In the genomic region with DNA sequence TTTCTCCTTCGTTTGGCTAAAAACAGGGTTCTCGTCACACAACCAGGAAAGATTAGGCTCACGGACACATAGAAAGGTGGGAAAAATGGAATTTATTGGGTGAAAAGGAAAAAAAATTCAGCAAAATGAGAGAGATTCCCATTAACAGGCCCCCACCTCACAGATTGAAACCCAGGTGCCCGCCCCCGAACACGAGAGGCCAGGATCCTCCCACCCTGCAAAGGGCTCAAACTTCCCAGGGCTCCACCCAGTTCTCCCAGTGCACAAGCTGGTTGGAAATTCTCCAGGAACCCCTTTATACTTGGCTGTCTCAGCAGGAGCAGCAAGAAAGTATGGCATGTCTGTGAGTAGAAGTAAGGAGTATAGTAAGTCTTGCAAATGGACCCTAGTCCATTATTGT, we compare ENCODE assay signal across 23 cellular contexts.
"Had no signal": no experiment of that assay in that cellular context is flagged by ENCODE, and none has a peak within 500 bp of the region (broad histone marks: within the 10 kb centered on the region; RNA-seq: fewer than 3 reads in every experiment).

No MANE protein-coding gene starts in this region.

- H3K4me1 ChIP-seq: neural progenitor cell, pancreas, psoas muscle, right lobe of liver, sigmoid colon, stomach, testis, tibial artery, transverse colon, upper lobe of right lung, uterus had no signal

- H3K4me2 ChIP-seq: neural progenitor cell had no signal

- H3K36me3 ChIP-seq: neural progenitor cell, pancreas, right lobe of liver, sigmoid colon, stomach, suprapubic skin, tibial artery, transverse colon, upper lobe of right lung, uterus had no signal

- H3K4me3 ChIP-seq: neural progenitor cell, pancreas, psoas muscle, right lobe of liver, sigmoid colon, stomach, suprapubic skin, testis, tibial artery, transverse colon, upper lobe of right lung, uterus had no signal

- H3K27me3 ChIP-seq: neural progenitor cell, pancreas, right lobe of liver, sigmoid colon, stomach, suprapubic skin, testis, tibial artery, transverse colon, upper lobe of right lung, uterus had no signal

- H3K27ac ChIP-seq: neural progenitor cell, pancreas, psoas muscle, right lobe of liver, sigmoid colon, stomach, suprapubic skin, testis, tibial artery, transverse colon, upper lobe of right lung, uterus had no signal

- H3K9me3 ChIP-seq: pancreas, suprapubic skin, testis, tibial artery, upper lobe of right lung, uterus had no signal

- DNase-seq: naive thymus-derived CD4-positive, alpha-beta T cell; natural killer cell; occipital lobe; pancreas; psoas muscle; right cardiac atrium; right lobe of liver; sigmoid colon; small intestine; stimulated activated CD4-positive, alpha-beta T cell treated with anti-CD3 and anti-CD28 coated beads, Interleukin-15, amount 100 ng/mL, for 24 hours; stimulated activated CD4-positive, alpha-beta T cell treated with anti-CD3 and anti-CD28 coated beads, Interleukin-2, amount 100 ng/mL, for 24 hours; stimulated activated CD4-positive, alpha-beta T cell treated with anti-CD3 and anti-CD28 coated beads, Interleukin-2, amount 100 ng/mL, for 48 hours; stimulated activated CD4-positive, alpha-beta T cell treated with anti-CD3 and anti-CD28 coated beads, Interleukin-4, amount 100 ng/mL, for 24 hours; stimulated activated naive B cell treated with anti-CD40 and anti-IgM and Interleukin-4, amounts not matched to agents 10 μg/mL and 1 μg/mL and 100 μg/mL, for 72 hours; stimulated activated naive CD4-positive, alpha-beta T cell treated with Interleukin-2 at 50 U/mL for 16 hours; stomach; testis; tibial artery; transverse colon; upper lobe of right lung; uterus had no signal

- H3K9ac ChIP-seq: neural progenitor cell had no signal

- H2AFZ ChIP-seq: neural progenitor cell had no signal
